ENCODE assay signal across 8 cellular contexts in genomic region chr2:197261808-197262226, GRCh38. TPM values are rescaled to one million over a fixed set of nuclear protein-coding genes. Genes with fewer than 3 reads are reported as not detected.
DNase-seq lines count a peak whose midpoint lies in the region; ATAC-seq and TF ChIP-seq lines count a peak whose summit lies in the region.

No MANE protein-coding gene starts in this region.

- H3K36me3 ChIP-seq in right atrium auricular region (no peaks in the 10 kb centered on the region), skeletal muscle tissue (ENCODE audit: control insufficient read depth in 3 of 3, insufficient read depth in 3 of 3, low read length in 3 of 3) (no peaks in the 10 kb centered on the region), thyroid gland (no peaks in the 10 kb centered on the region)

- no peaks in the 10 kb centered on the region for H3K27me3 Mint-ChIP-seq in activated naive CD8-positive, alpha-beta T cell treated with anti-CD3 and anti-CD28 coated beads for 36 hours

- H3K9ac ChIP-seq in skeletal muscle tissue (ENCODE audit: low read depth in 1 of 3, low read length in 3 of 3), result no peak overlapping the region

- ATAC-seq in left cardiac atrium (peak; percentile 23 to 58), HG03060 (IDR thresholded peaks at IDR 0.05; ENCODE audit: low read depth, unreplicated experiment) (peak; percentile 62)

- peaks cover 50% of the 10 kb centered on the region for H3K36me3 Mint-ChIP-seq in activated naive CD8-positive, alpha-beta T cell treated with anti-CD3 and anti-CD28 coated beads for 36 hours

- intact Hi-C loops in left cardiac atrium (cut with DNase I) (no loop called here), thyroid gland (cut with DNase I) (no loop called here)

- DNase-seq in left cardiac atrium (no peak), right atrium auricular region (ENCODE audit: low spot score) (no peak), thyroid gland (no peak), AML-193 (lab: John Stamatoyannopoulos, UW) (no peak)
- no peak for DNase-seq in activated naive CD8-positive, alpha-beta T cell treated with anti-CD3 and anti-CD28 coated beads for 36 hours
- DNase-seq in activated effector memory CD4-positive, alpha-beta T cell treated with anti-CD3 and anti-CD28 coated beads, Interleukin-2, amount 50 U/mL, for 16 hours, result no peak

- H3K27ac Mint-ChIP-seq in activated naive CD8-positive, alpha-beta T cell treated with anti-CD3 and anti-CD28 coated beads for 36 hours, result peak overlapping the region; percentile 82

- H3K4me1 Mint-ChIP-seq in activated naive CD8-positive, alpha-beta T cell treated with anti-CD3 and anti-CD28 coated beads for 36 hours, result peaks cover 82% of the 10 kb centered on the region

- no peaks in the 10 kb centered on the region for H3K27me3 ChIP-seq in right atrium auricular region
- H3K27me3 ChIP-seq in skeletal muscle tissue (ENCODE audit: control insufficient read depth in 3 of 3, insufficient read depth in 3 of 3, low read length in 3 of 3), result no peaks in the 10 kb centered on the region
- no peaks in the 10 kb centered on the region for H3K27me3 ChIP-seq in thyroid gland

- 54 to 72% methylated on average over 6 of the region's 6 CpGs for WGBS in thyroid gland, 2 donors

- no peak for TF ChIP-seq POLR2A in thyroid gland (IDR thresholded peaks at IDR 0.05)

- TF ChIP-seq CTCF in right atrium auricular region (IDR thresholded peaks at IDR 0.05) (no peak), thyroid gland (IDR thresholded peaks at IDR 0.05) (no peak)

- H3K4me1 ChIP-seq in right atrium auricular region (no peaks in the 10 kb centered on the region), skeletal muscle tissue (ENCODE audit: control insufficient read depth in 3 of 3, insufficient read depth in 3 of 3, low read length in 3 of 3) (no peaks in the 10 kb centered on the region), thyroid gland (no peaks in the 10 kb centered on the region)

- H3K9me3 Mint-ChIP-seq in activated naive CD8-positive, alpha-beta T cell treated with anti-CD3 and anti-CD28 coated beads for 36 hours, result peaks cover 5% of the 10 kb centered on the region

- peak overlapping the region; percentile 42 for H3K4me3 Mint-ChIP-seq in activated naive CD8-positive, alpha-beta T cell treated with anti-CD3 and anti-CD28 coated beads for 36 hours

- H3K4me3 ChIP-seq in right atrium auricular region (no peak overlapping the region), skeletal muscle tissue (ENCODE audit: low read length in 3 of 3) (no peak overlapping the region), thyroid gland (replicated peaks in 1 of 3) (no peak overlapping the region)

- H3K9me3 ChIP-seq in right atrium auricular region (no peaks in the 10 kb centered on the region), skeletal muscle tissue (ENCODE audit: control insufficient read depth in 3 of 3, low read length in 3 of 3) (no peaks in the 10 kb centered on the region), thyroid gland (no peaks in the 10 kb centered on the region)

- H3K27ac ChIP-seq in right atrium auricular region (peak overlapping the region in 1 of 2 donors; percentile 56), skeletal muscle tissue (ENCODE audit: low read depth, low read length) (peak overlapping the region; percentile 25), thyroid gland (no peak overlapping the region)

RNA-seq across cellular contexts. Expression of gene ANKRD44, which starts 48.8 kb away (rescaled TPM):
- total RNA-seq in left cardiac atrium (10 to 100 TPM; 10.2 to 16.8 TPM), right atrium auricular region (10 to 100 TPM in 1 of 2 donors, 1 to 10 TPM in 1; 7.0 to 10.1 TPM), skeletal muscle tissue (26.6 TPM), thyroid gland (10 to 100 TPM; 11.0 to 25.8 (median 23.9) TPM)
- 100 to 1,000 TPM; 118 to 121 TPM for total RNA-seq in activated naive CD8-positive, alpha-beta T cell treated with anti-CD3 and anti-CD28 coated beads for 36 hours
